Comparison of ENCODE assay signal across 21 cellular contexts in the genomic region with DNA sequence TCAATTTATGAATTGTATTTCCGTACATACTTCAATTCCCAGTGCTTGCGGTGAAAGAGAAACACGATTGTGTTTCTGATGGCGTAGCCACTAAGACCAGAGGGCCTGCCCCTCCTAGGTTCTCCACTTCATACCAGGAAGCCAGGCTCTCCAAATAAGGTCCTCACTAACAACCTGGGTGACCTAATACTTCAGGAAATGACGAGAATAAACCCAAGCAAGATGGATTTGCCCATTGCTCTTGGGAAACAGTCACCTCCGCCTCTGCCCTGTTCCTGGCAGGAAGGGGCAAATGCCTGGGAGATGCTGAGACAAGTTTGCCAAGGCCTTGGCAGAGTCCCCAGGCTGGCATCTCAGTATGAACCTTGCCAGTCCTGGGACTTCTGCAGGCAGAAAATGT. TPM values are rescaled to one million over a fixed set of nuclear protein-coding genes. Genes with fewer than 3 reads are reported as not detected.
A peak's percentile ranks its signal among the peaks of the same experiment; 100 is the strongest.
DNase-seq lines count a peak whose midpoint lies in the region; ATAC-seq and TF ChIP-seq lines count a peak whose summit lies in the region.
"Had no signal": no experiment of that assay in that cellular context is flagged by ENCODE, and none has a peak within 500 bp of the region (broad histone marks: within the 10 kb centered on the region; RNA-seq: fewer than 3 reads in every experiment).

No MANE protein-coding gene starts in this region.

- TF ChIP-seq POLR2A in breast epithelium (IDR thresholded peaks at IDR 0.05): no peak

- H3K36me3 ChIP-seq in breast epithelium (no peaks in the 10 kb centered on the region), left ventricle myocardium inferior (no peaks in the 10 kb centered on the region)
- H3K36me3 ChIP-seq: adrenal gland, neural progenitor cell, WERI-Rb-1 had no signal

- ATAC-seq in Right ventricle myocardium superior (ENCODE audit: poor library complexity) (peak; percentile 61), right cardiac atrium (no peak)

- DNase-seq in Right ventricle myocardium superior (peak; percentile 71), right cardiac atrium (no peak), breast epithelium (ENCODE audit: low spot score in 2 of 2) (peak in 1 of 2 donors; percentile 94), left ventricle myocardium inferior (peak; percentile 39), ureter (ENCODE audit: low spot score) (peak; percentile 54), dermis blood vessel endothelial cell (no peak), EL (no peak), NCI-H2107 (lab: John Stamatoyannopoulos, UW) (no peak)
- DNase-seq: activated CD4-positive, alpha-beta T cell treated with anti-CD3 and anti-CD28 coated beads, Interleukin-2, amount 50 U/mL, for 4 hours; activated gamma-delta T cell treated with Interleukin-2 at 50 U/mL for 16 hours; CD4-positive, CD25-positive, alpha-beta regulatory T cell; central memory CD4-positive, alpha-beta T cell; DMS79; foreskin fibroblast; kidney glomerular epithelial cell; midbrain; NCI-H187; NCI-H524 treated with DMSO at 0.1 percent for 48 hours; WERI-Rb-1 had no signal

- 86% methylated on average over 6 of the region's 6 CpGs for WGBS in right cardiac atrium

- H3K9me3 ChIP-seq in right cardiac atrium (ENCODE audit: control insufficient read depth, low read length) (no peaks in the 10 kb centered on the region), breast epithelium (no peaks in the 10 kb centered on the region), left ventricle myocardium inferior (replicated peaks) (no peaks in the 10 kb centered on the region)
- H3K9me3 ChIP-seq: adrenal gland had no signal

- H3K27ac ChIP-seq in right cardiac atrium (ENCODE audit: low read length) (no peak overlapping the region), breast epithelium (peak overlapping the region; percentile 56 to 80), left ventricle myocardium inferior (replicated peaks) (no peak overlapping the region)
- H3K27ac ChIP-seq: adrenal gland, neural progenitor cell, WERI-Rb-1 had no signal

- H3K27me3 ChIP-seq in right cardiac atrium (ENCODE audit: control insufficient read depth, insufficient read depth) (no peaks in the 10 kb centered on the region), breast epithelium (no peaks in the 10 kb centered on the region), left ventricle myocardium inferior (ENCODE audit: low read depth) (peaks cover 4% of the 10 kb centered on the region)
- H3K27me3 ChIP-seq: adrenal gland had no signal

- TF ChIP-seq CTCF in breast epithelium (IDR thresholded peaks at IDR 0.05) (no peak), left ventricle myocardium inferior (IDR thresholded peaks at IDR 0.05; ENCODE audit: borderline replicate concordance) (no peak)

- H3K4me3 ChIP-seq in right cardiac atrium (ENCODE audit: low read length) (no peak overlapping the region), breast epithelium (no peak overlapping the region), left ventricle myocardium inferior (no peak overlapping the region)
- H3K4me3 ChIP-seq: adrenal gland, neural progenitor cell had no signal

- H3K4me1 ChIP-seq in right cardiac atrium (ENCODE audit: control insufficient read depth, insufficient read depth, low read length) (no peaks in the 10 kb centered on the region), breast epithelium (no peaks in the 10 kb centered on the region), left ventricle myocardium inferior (peaks cover 16% of the 10 kb centered on the region)
- H3K4me1 ChIP-seq: neural progenitor cell had no signal

- intact Hi-C loops in Right ventricle myocardium superior (cut with DNase I): loop anchor here (5.0 to 10.0 kb wide), 4 partner anchors 505 to 1475 kb away; a partner anchor contains a TSS
- intact Hi-C loops in right cardiac atrium (cut with DNase I): loop anchor here in 3 of 4 donors (5.0 to 10.0 kb wide), 8 partner anchors 495 to 1465 kb away; no protein-coding TSS in a partner anchor
- intact Hi-C loops in breast epithelium (cut with DNase I; ENCODE audit: low total_unique reads): no loop called here
- intact Hi-C loops in left ventricle myocardium inferior (cut with micrococcal nuclease): loop anchor here (10.0 kb wide), 1 partner anchor 1115 kb away; no protein-coding TSS in a partner anchor

RNA-seq across cellular contexts. Expression of a gene that starts 41.8 kb away (rescaled TPM):
- total RNA-seq in Right ventricle myocardium superior: 3.3 TPM
- total RNA-seq in right cardiac atrium: 1 to 10 TPM; 5.3 to 8.7 (median 6.8) TPM
- 8.1 TPM for polyA plus RNA-seq in right cardiac atrium
- total RNA-seq in breast epithelium: 10 to 100 TPM; 16.7 to 35.1 (median 17.8) TPM
- 4.9 TPM for total RNA-seq in left ventricle myocardium inferior
- total RNA-seq in ureter: 19.3 TPM
- total RNA-seq in dermis blood vessel endothelial cell: 8.1 and 9.4 TPM in 2 replicates

Comparison
In these comparisons a context has a peak if more than half of its experiments do, and no peak if none do; other contexts are left out.
1. DNase-seq: peak in Right ventricle myocardium superior (single experiment), left ventricle myocardium inferior (single experiment) and ureter (single experiment); none in right cardiac atrium (0 of 3), dermis blood vessel endothelial cell (single experiment), EL (single experiment) and NCI-H2107 (single experiment).
2. H3K27ac ChIP-seq: peak in breast epithelium (2 of 2); none in right cardiac atrium (single experiment) and left ventricle myocardium inferior (single experiment).